Comparison of ENCODE assay signal across 6 cellular contexts in the genomic region with DNA sequence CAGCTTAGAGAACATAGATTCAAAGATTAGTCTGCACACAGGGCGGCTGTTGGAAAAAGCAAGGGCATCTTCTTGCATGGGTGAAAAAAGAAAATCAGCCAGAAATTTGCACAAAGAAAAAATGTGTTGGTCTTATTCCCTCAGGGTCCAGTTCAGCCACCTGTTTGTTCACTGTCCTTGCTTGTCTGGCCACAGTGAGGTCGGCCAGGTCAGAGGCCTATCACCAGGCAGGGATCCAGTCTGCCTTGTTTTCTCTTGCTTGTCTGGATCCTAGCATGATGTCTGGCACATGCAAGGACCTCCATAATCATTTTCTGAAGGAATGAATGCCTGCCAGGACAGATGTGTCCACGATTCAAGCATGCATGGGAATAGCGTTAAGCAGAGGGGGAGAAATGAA.
"Had no signal": no experiment of that assay in that cellular context is flagged by ENCODE, and none has a peak within 500 bp of the region (broad histone marks: within the 10 kb centered on the region; RNA-seq: fewer than 3 reads in every experiment).

No MANE protein-coding gene starts in this region.

- H3K27ac ChIP-seq: HL-60 had no signal

- H3K4me1 Mint-ChIP-seq: IgD-negative memory B cell had no signal

- ATAC-seq: K562 had no signal

- H3K4me3 Mint-ChIP-seq: IgD-negative memory B cell had no signal

- DNase-seq: KBM-7, KG1 had no signal

- H3K4me3 ChIP-seq: K562 had no signal

- H3K36me3 Mint-ChIP-seq: IgD-negative memory B cell had no signal

- H3K27ac Mint-ChIP-seq: IgD-negative memory B cell had no signal

- FAIRE-seq: HTR-8/SVneo, K562 had no signal
